ENCODE assay signal across 9 cellular contexts in genomic region chr2:84880645-84881521, GRCh38. TPM values are rescaled to one million over a fixed set of nuclear protein-coding genes. Genes with fewer than 3 reads are reported as not detected.
DNase-seq lines count a peak whose midpoint lies in the region; ATAC-seq, FAIRE-seq and TF ChIP-seq lines count a peak whose summit lies in the region.
"Had no signal": no experiment of that assay in that cellular context is flagged by ENCODE, and none has a peak within 500 bp of the region (broad histone marks: within the 10 kb centered on the region; RNA-seq: fewer than 3 reads in every experiment).

A gene with protein sequence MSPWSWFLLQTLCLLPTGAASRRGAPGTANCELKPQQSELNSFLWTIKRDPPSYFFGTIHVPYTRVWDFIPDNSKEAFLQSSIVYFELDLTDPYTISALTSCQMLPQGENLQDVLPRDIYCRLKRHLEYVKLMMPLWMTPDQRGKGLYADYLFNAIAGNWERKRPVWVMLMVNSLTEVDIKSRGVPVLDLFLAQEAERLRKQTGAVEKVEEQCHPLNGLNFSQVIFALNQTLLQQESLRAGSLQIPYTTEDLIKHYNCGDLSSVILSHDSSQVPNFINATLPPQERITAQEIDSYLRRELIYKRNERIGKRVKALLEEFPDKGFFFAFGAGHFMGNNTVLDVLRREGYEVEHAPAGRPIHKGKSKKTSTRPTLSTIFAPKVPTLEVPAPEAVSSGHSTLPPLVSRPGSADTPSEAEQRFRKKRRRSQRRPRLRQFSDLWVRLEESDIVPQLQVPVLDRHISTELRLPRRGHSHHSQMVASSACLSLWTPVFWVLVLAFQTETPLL (minus strand): TSS chr2:84881084. CDS start chr2:84881039, 45 bp downstream.

- no peak for DNase-seq in GM12891 (ENCODE audit: insufficient read length, low spot score)
- no peak for DNase-seq in PC-3
- no peak for DNase-seq in iPS DF 6.9 (ENCODE audit: low read depth, low spot score)
- DNase-seq in smooth muscle cell (lab: John Stamatoyannopoulos, UW; ENCODE audit: unreplicated experiment): no peak
- no peak for DNase-seq in DMS79 treated with DMSO at 0.1 percent for 48 hours (lab: John Stamatoyannopoulos, UW)
- no peak for DNase-seq in NCI-H146 (lab: John Stamatoyannopoulos, UW)

- H3K9me3 Mint-ChIP-seq in activated naive CD8-positive, alpha-beta T cell (ENCODE audit: low read depth): no peaks in the 10 kb centered on the region

- H3K4me2 ChIP-seq in PC-3 (ENCODE audit: low read length): peak within 1 kb of the TSS; percentile 97
- peak within 1 kb of the TSS; percentile 91 for H3K4me2 ChIP-seq in smooth muscle cell

- no CpG with 5 or more reads among the region's 77 CpGs for WGBS in iPS DF 6.9 (ENCODE audit: insufficient coverage, insufficient read length)
- WGBS in smooth muscle cell (ENCODE audit: low lambda C conversion rate): under 1% methylated on average over 54 of the region's 77 CpGs

- H3K4me3 ChIP-seq in PC-3 (ENCODE audit: low read length) (peak within 1 kb of the TSS; percentile 77), iPS DF 6.9 (ENCODE audit: low read length) (peak within 1 kb of the TSS; percentile 63), smooth muscle cell (peak within 1 kb of the TSS; percentile 49)

- intact Hi-C loops in PC-3 (cut with micrococcal nuclease): loop anchor here (1.0 kb wide), 2 partner anchors 45 to 228 kb away; no protein-coding TSS in a partner anchor

- H3K27ac ChIP-seq in PC-3 (ENCODE audit: low read length): no peak within 1 kb of the TSS
- no peak within 1 kb of the TSS for H3K27ac ChIP-seq in iPS DF 6.9 (ENCODE audit: low read length)
- no peak within 1 kb of the TSS for H3K27ac ChIP-seq in smooth muscle cell (ENCODE audit: low read depth)
- H3K27ac ChIP-seq: VCaP had no signal

- H3K36me3 Mint-ChIP-seq in activated naive CD8-positive, alpha-beta T cell: peaks cover 4% of the 10 kb centered on the region

- H3K27me3 Mint-ChIP-seq in activated naive CD8-positive, alpha-beta T cell: no peaks in the 10 kb centered on the region

- TF ChIP-seq CTCF in PC-3 (conservative IDR thresholded peaks at IDR 0.05; ENCODE audit: low read depth, low read length) (no peak), smooth muscle cell (IDR thresholded peaks at IDR 0.05; ENCODE audit: borderline replicate concordance, insufficient read depth, poor library complexity, severe bottlenecking) (no peak)

- peak within 1 kb of the TSS; percentile 100 for H3K27ac Mint-ChIP-seq in activated naive CD8-positive, alpha-beta T cell

- ATAC-seq in PC-3: peak; percentile 32
- ATAC-seq in HG02840 (IDR thresholded peaks at IDR 0.05; ENCODE audit: low FRiP score, unreplicated experiment): no peak

- H3K9ac ChIP-seq in PC-3 (ENCODE audit: low read length) (peak within 1 kb of the TSS; percentile 23; the same call in 1 of the 2 replicates), smooth muscle cell (ENCODE audit: low read depth) (no peak within 1 kb of the TSS)

- no peaks in the 10 kb centered on the region for H3K9me3 ChIP-seq in PC-3 (ENCODE audit: low read length)
- no peaks in the 10 kb centered on the region for H3K9me3 ChIP-seq in iPS DF 6.9 (ENCODE audit: control insufficient read depth, insufficient read depth, low read length)
- no peaks in the 10 kb centered on the region for H3K9me3 ChIP-seq in smooth muscle cell (replicated peaks; ENCODE audit: low read depth)

- no peaks in the 10 kb centered on the region for H3F3A ChIP-seq in PC-3 (ENCODE audit: low read length, unreplicated experiment)
- no peaks in the 10 kb centered on the region for H3F3A ChIP-seq in smooth muscle cell (ENCODE audit: low read depth)

- POLR2A ChIA-PET in PC-3 (lab: Charles Lee; ENCODE audit: unreplicated experiment): no interaction called here

- no peaks in the 10 kb centered on the region for H3K79me2 ChIP-seq in PC-3 (ENCODE audit: low read length)
- no peaks in the 10 kb centered on the region for H3K79me2 ChIP-seq in smooth muscle cell (ENCODE audit: low read depth)

- peak; percentile 16 for FAIRE-seq in GM12891 (lab: Jason Lieb, UNC)

- H2AFZ ChIP-seq in PC-3 (ENCODE audit: low read length): peak within 1 kb of the TSS; percentile 99
- H2AFZ ChIP-seq in smooth muscle cell (ENCODE audit: low read depth): peak within 1 kb of the TSS; percentile 76

- TF ChIP-seq POLR2A in GM12891 (IDR thresholded peaks at IDR 0.05; ENCODE audit: low read depth, low read length): no peak

- H4K20me1 ChIP-seq in PC-3 (ENCODE audit: low read length) (no peaks in the 10 kb centered on the region), smooth muscle cell (ENCODE audit: low read depth) (no peaks in the 10 kb centered on the region)

- H3K9me2 ChIP-seq in PC-3 (replicated peaks; ENCODE audit: low read length): no peaks in the 10 kb centered on the region

- H3K27me3 ChIP-seq in PC-3 (ENCODE audit: low read length) (peaks cover 15% of the 10 kb centered on the region), iPS DF 6.9 (ENCODE audit: control insufficient read depth, insufficient read depth, low read length) (peaks cover 37% of the 10 kb centered on the region), smooth muscle cell (ENCODE audit: low read depth) (peaks cover 54% of the 10 kb centered on the region)

- H3K4me1 ChIP-seq in PC-3 (ENCODE audit: insufficient read depth, low read length) (peaks cover 5% of the 10 kb centered on the region), iPS DF 6.9 (ENCODE audit: control insufficient read depth, insufficient read depth, low read length) (no peaks in the 10 kb centered on the region), smooth muscle cell (ENCODE audit: low read depth) (peaks cover 18% of the 10 kb centered on the region)

- CTCF ChIA-PET in PC-3 (lab: Charles Lee): interaction anchor here (1.7 kb wide), 1 partner anchor 45 kb away, joined by 23 read pairs; no protein-coding TSS in a partner anchor

- H3K36me3 ChIP-seq in PC-3 (ENCODE audit: low read depth, low read length) (no peaks in the 10 kb centered on the region), iPS DF 6.9 (ENCODE audit: control insufficient read depth, insufficient read depth, low read length) (no peaks in the 10 kb centered on the region), smooth muscle cell (ENCODE audit: low read depth) (no peaks in the 10 kb centered on the region)

- no TSS peak for BruUV-seq in PC-3 (replicated peaks; lab: Mats Ljungman, UMichigan)

- H3K4me3 Mint-ChIP-seq in activated naive CD8-positive, alpha-beta T cell: peak within 1 kb of the TSS; percentile 97

- peaks cover 72% of the 10 kb centered on the region for H3K4me1 Mint-ChIP-seq in activated naive CD8-positive, alpha-beta T cell (ENCODE audit: low read depth)

TF ChIP-seq in GM12891, 5 proteins besides CTCF, POLR2A, EP300 and RAD21:
- TF ChIP-seq SPI1 (IDR thresholded peaks at IDR 0.05; ENCODE audit: low read depth, low read length) (no peak), PAX5 (IDR thresholded peaks at IDR 0.05; ENCODE audit: insufficient read depth, low read length, severe bottlenecking) (no peak), POLR2AphosphoS5 (IDR thresholded peaks at IDR 0.05; ENCODE audit: low read depth, low read length) (no peak), POU2F2 (IDR thresholded peaks at IDR 0.05; ENCODE audit: low read depth, low read length) (no peak), TAF1 (IDR thresholded peaks at IDR 0.05; ENCODE audit: low read depth, low read length) (no peak)
TF ChIP-seq in GM12891: peak in this region for 0.

RNA-seq across cellular contexts. Expression of the gene that starts here (rescaled TPM):
- polyA plus RNA-seq in GM12891 (2012; ENCODE audit: low read depth, missing spikeins): 0.09 TPM
- 2.0 and 4.0 TPM in 2 replicates for total RNA-seq in PC-3 (2014; rRNA removed)
- total RNA-seq in smooth muscle cell: 0.31 TPM in 1 of 2 replicates, not detected in the other
- 0.11 and 1.1 TPM in 2 replicates for polyA plus RNA-seq in smooth muscle cell
